In the genomic region with DNA sequence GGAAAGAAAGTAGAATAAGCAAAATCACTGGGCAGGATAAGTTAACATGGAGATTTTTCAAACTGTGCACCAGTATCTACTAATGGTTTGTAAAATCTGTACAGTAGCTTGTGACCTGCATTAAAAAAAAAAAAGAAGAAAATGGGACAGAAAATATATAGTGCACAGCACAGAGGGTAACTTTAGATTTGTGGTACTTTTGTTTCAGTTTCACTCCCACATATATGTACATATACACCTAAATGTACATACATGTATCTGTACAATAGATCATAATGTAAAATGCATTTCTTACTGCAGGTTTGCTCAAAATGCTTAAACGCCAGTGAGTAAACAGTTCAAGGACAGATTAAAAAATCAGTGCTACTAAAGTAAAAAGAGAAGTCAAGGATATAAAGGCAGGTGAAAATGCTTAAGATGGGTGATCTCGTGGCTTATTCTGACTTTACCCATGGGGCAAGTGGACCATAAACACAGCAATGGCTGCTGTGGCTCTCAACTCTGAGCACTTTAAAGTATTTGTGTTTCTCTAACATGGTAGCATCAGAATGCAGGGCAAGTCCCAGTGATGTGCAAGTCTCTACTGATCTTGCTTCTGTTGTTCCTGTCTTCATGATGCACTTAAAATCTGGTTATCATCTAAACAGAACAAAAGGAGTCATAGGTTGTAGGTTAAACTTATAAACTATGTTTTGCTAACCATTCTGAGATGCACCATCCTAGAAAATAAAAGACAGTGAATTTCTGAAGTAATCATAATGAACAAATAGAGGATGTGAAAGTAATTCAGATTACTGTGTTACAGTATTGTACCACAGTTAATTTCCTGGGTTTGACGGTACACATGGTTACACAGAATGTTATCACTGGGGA, we compare ENCODE assay signal across 14 cellular contexts.
DNase-seq lines count a peak whose midpoint lies in the region; ATAC-seq and TF ChIP-seq lines count a peak whose summit lies in the region.
"Had no signal": no experiment of that assay in that cellular context is flagged by ENCODE, and none has a peak within 500 bp of the region (broad histone marks: within the 10 kb centered on the region; RNA-seq: fewer than 3 reads in every experiment).

No MANE protein-coding gene starts in this region.

- H3K36me3 ChIP-seq in gastroesophageal sphincter (no peaks in the 10 kb centered on the region), MG63 (no peaks in the 10 kb centered on the region; the same call in 1 of the 2 replicates)

- peak; percentile 80 for DNase-seq in NOMO-1 treated with DMSO at 0.1 percent for 48 hours (lab: John Stamatoyannopoulos, UW; ENCODE audit: unreplicated experiment)
- DNase-seq in MG63 = no peak
- no peak for DNase-seq in GOT3 (lab: John Stamatoyannopoulos, UW)
- DNase-seq in A172 (ENCODE audit: low spot score) = no peak
- DNase-seq: activated naive CD4-positive, alpha-beta T cell; effector CD4-positive, alpha-beta T cell; NK-92 treated with Interleukin-12 subunit alpha and Interleukin-12 subunit beta, amount 100 ng/mL, for 24 hours; stimulated activated CD4-positive, alpha-beta T cell treated with anti-CD3 and anti-CD28 coated beads, Interleukin-4, amount 100 ng/mL, for 4 hours; trophoblast cell had no signal

- no peak for TF ChIP-seq CTCF in gastroesophageal sphincter (IDR thresholded peaks at IDR 0.05)

- H3K9me3 ChIP-seq in gastroesophageal sphincter (no peaks in the 10 kb centered on the region), MG63 (0 out of 2 replicates have a peak, but pooled peaks cover 2% of the 10 kb centered on the region)

- TF ChIP-seq POLR2A in gastroesophageal sphincter (IDR thresholded peaks at IDR 0.05) = no peak

- peaks cover 0 to 19% (median 0%) of the 10 kb centered on the region in 3 donors for H3K4me1 ChIP-seq in gastroesophageal sphincter

- 75 to 80% methylated on average over 3 of the region's 3 CpGs for WGBS in gastroesophageal sphincter (ENCODE audit: low coverage in 1 of 2), 2 donors

- peak; percentile 98 for ATAC-seq in GM18498 (IDR thresholded peaks at IDR 0.05; ENCODE audit: unreplicated experiment)
- ATAC-seq in GM21360 (IDR thresholded peaks at IDR 0.05; ENCODE audit: unreplicated experiment) = peak; percentile 89
- ATAC-seq in HG03045 (IDR thresholded peaks at IDR 0.05; ENCODE audit: unreplicated experiment) = peak; percentile 80
- no peak for ATAC-seq in gastroesophageal sphincter

- H3K4me3 ChIP-seq in gastroesophageal sphincter = no peak overlapping the region
- no peak overlapping the region for H3K4me3 ChIP-seq in MG63
- H3K4me3 ChIP-seq: BLaER1 had no signal

- no peak for TF ChIP-seq EP300 in gastroesophageal sphincter (IDR thresholded peaks at IDR 0.05)

- H3K27me3 ChIP-seq in gastroesophageal sphincter = no peaks in the 10 kb centered on the region
- H3K27me3 ChIP-seq in MG63 = no peaks in the 10 kb centered on the region
- H3K27me3 ChIP-seq: BLaER1 had no signal

- peak overlapping the region in 1 of 4 donors; percentile 21 for H3K27ac ChIP-seq in gastroesophageal sphincter
- H3K27ac ChIP-seq: BLaER1 had no signal
